25 cellular contexts compared by ENCODE assay signal in the genomic region with DNA sequence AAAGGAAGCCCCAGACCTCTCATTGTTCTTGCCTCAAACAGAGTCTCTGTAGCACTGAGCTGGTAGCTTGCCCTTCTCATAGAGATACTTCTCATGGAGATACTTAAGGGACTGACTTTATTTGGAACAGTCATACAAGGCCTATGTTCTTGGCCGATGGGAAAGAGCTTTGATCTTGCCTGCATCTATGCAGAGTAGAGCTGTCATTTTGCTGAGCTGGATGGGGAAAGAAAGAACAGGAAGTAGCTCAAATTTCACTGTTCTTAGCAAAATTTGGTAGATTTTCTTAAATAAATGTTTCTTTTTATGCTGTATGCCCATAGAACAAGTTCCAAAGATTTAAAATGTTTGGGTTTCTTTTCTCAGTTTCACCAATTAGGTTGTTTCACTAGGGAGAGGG.
DNase-seq lines count a peak whose midpoint lies in the region; ATAC-seq and TF ChIP-seq lines count a peak whose summit lies in the region.
"Had no signal": no experiment of that assay in that cellular context is flagged by ENCODE, and none has a peak within 500 bp of the region (broad histone marks: within the 10 kb centered on the region; RNA-seq: fewer than 3 reads in every experiment).

No MANE protein-coding gene starts in this region.

- no peaks in the 10 kb centered on the region for H3K27me3 ChIP-seq in GM23338 (ENCODE audit: insufficient read depth)
- no peaks in the 10 kb centered on the region for H3K27me3 ChIP-seq in RWPE2 (ENCODE audit: insufficient read depth, poor library complexity, severe bottlenecking)
- H3K27me3 ChIP-seq in fibroblast of lung (ENCODE audit: control insufficient read depth, insufficient read depth, low read length): no peaks in the 10 kb centered on the region
- H3K27me3 ChIP-seq: testis had no signal

- H3K9me3 ChIP-seq in RWPE2 (ENCODE audit: severe bottlenecking) (no peaks in the 10 kb centered on the region), fibroblast of lung (ENCODE audit: control insufficient read depth, insufficient read depth, low read depth, low read length) (no peaks in the 10 kb centered on the region)
- H3K9me3 ChIP-seq: testis had no signal

- H3K4me2 ChIP-seq in GM23338: no peak overlapping the region
- no peak overlapping the region for H3K4me2 ChIP-seq in fibroblast of lung (ENCODE audit: extremely low read depth, insufficient read depth, low read length)

- H3K9me3 Mint-ChIP-seq in GM23338 (peaks cover 6% of the 10 kb centered on the region; the same call in 1 of the 3 replicates), osteocyte (ENCODE audit: unreplicated experiment) (peaks cover 3% of the 10 kb centered on the region)
- H3K9me3 Mint-ChIP-seq: activated naive CD4-positive, alpha-beta T cell treated with anti-CD3 and anti-CD28 coated beads, Interleukin-2, amount 10 ng/mL, durations not matched to agents 7 days and 5 days; HFFc6; stimulated activated effector memory CD8-positive, alpha-beta T cell treated with anti-CD3 and anti-CD28 coated beads, Interleukin-12 subunit alpha, Interleukin-12 subunit beta, amount 100 ng/mL, for 72 hours had no signal

- no peak overlapping the region for H3K27ac Mint-ChIP-seq in GM23338
- peak overlapping the region; percentile 9 for H3K27ac Mint-ChIP-seq in osteocyte (ENCODE audit: unreplicated experiment)
- H3K27ac Mint-ChIP-seq: activated CD4-positive, alpha-beta T cell treated with anti-CD3 and anti-CD28 coated beads for 36 hours; activated naive CD4-positive, alpha-beta T cell treated with anti-CD3 and anti-CD28 coated beads, Interleukin-2, amount 10 ng/mL, durations not matched to agents 7 days and 5 days; HFFc6; natural killer cell treated with Interleukin-12 subunit alpha and Interleukin-12 subunit beta and Interleukin-15 and Interleukin-18, amount 100 ng/mL, for 72 hours; stimulated activated effector memory CD8-positive, alpha-beta T cell treated with anti-CD3 and anti-CD28 coated beads, Interleukin-12 subunit alpha, Interleukin-12 subunit beta, amount 100 ng/mL, for 72 hours; T-cell had no signal

- H3K36me3 ChIP-seq in GM23338 (ENCODE audit: insufficient read depth) (no peaks in the 10 kb centered on the region), RWPE2 (ENCODE audit: low read depth) (no peaks in the 10 kb centered on the region), fibroblast of lung (ENCODE audit: control insufficient read depth, insufficient read depth, low read length) (no peaks in the 10 kb centered on the region)

- no peaks in the 10 kb centered on the region for H3F3A ChIP-seq in GM23338 (replicated peaks; ENCODE audit: low read depth)

- H3K4me3 Mint-ChIP-seq in GM23338 (no peak overlapping the region), osteocyte (ENCODE audit: unreplicated experiment) (no peak overlapping the region)
- H3K4me3 Mint-ChIP-seq: activated CD4-positive, alpha-beta T cell treated with anti-CD3 and anti-CD28 coated beads for 36 hours; activated naive CD4-positive, alpha-beta T cell treated with anti-CD3 and anti-CD28 coated beads, Interleukin-2, amount 10 ng/mL, durations not matched to agents 7 days and 5 days; HFFc6; natural killer cell treated with Interleukin-12 subunit alpha and Interleukin-12 subunit beta and Interleukin-15 and Interleukin-18, amount 100 ng/mL, for 72 hours; stimulated activated effector memory CD8-positive, alpha-beta T cell treated with anti-CD3 and anti-CD28 coated beads, Interleukin-12 subunit alpha, Interleukin-12 subunit beta, amount 100 ng/mL, for 72 hours; T-cell had no signal

- ATAC-seq in GM23338 (no peak), RWPE2 (ENCODE audit: low read depth) (peak; percentile 31; the same call in 1 of the 3 replicates), GM21723 (IDR thresholded peaks at IDR 0.05; ENCODE audit: unreplicated experiment) (no peak), GM18868 (IDR thresholded peaks at IDR 0.05; ENCODE audit: unreplicated experiment) (no peak)
- ATAC-seq: activated CD4-positive, alpha-beta T cell treated with anti-CD3 and anti-CD28 coated beads for 36 hours; natural killer cell treated with Interleukin-12 subunit alpha and Interleukin-12 subunit beta and Interleukin-15 and Interleukin-18, amount 100 ng/mL, for 72 hours; stimulated activated effector memory CD8-positive, alpha-beta T cell treated with anti-CD3 and anti-CD28 coated beads, Interleukin-12 subunit alpha, Interleukin-12 subunit beta, amount 100 ng/mL, for 72 hours; T-cell had no signal

- H3K27me3 Mint-ChIP-seq in GM23338 (ENCODE audit: insufficient read depth, low read depth, poor library complexity) (no peaks in the 10 kb centered on the region), osteocyte (ENCODE audit: unreplicated experiment) (no peaks in the 10 kb centered on the region)
- H3K27me3 Mint-ChIP-seq: activated naive CD4-positive, alpha-beta T cell treated with anti-CD3 and anti-CD28 coated beads, Interleukin-2, amount 10 ng/mL, durations not matched to agents 7 days and 5 days had no signal

- no peak overlapping the region for H3K27ac ChIP-seq in GM23338 (ENCODE audit: low read depth)
- H3K27ac ChIP-seq in RWPE2 (ENCODE audit: poor library complexity, severe bottlenecking): peak overlapping the region; percentile 28
- H3K27ac ChIP-seq in fibroblast of lung (ENCODE audit: insufficient read depth, low read length): no peak overlapping the region
- H3K27ac ChIP-seq: testis had no signal

- no peak for TF ChIP-seq CTCF in GM23338 (conservative IDR thresholded peaks at IDR 0.05; ENCODE audit: low read depth in 2 of 2)
- TF ChIP-seq CTCF in RWPE2 (IDR thresholded peaks at IDR 0.05; ENCODE audit: poor library complexity, severe bottlenecking): no peak
- no peak for TF ChIP-seq CTCF in fibroblast of lung (conservative IDR thresholded peaks at IDR 0.05 in 1 of 2, IDR thresholded peaks at IDR 0.05 in 1 of 2; ENCODE audit: low read depth in 1 of 2, low read length in 2 of 2)
- TF ChIP-seq CTCF in osteocyte (IDR thresholded peaks at IDR 0.05): no peak

- H3K79me2 ChIP-seq in GM23338 (replicated peaks; ENCODE audit: insufficient read depth) (no peaks in the 10 kb centered on the region), fibroblast of lung (ENCODE audit: control insufficient read depth, insufficient read depth, low read length) (no peaks in the 10 kb centered on the region)

- H3K4me1 Mint-ChIP-seq in GM23338 (peaks cover 18% of the 10 kb centered on the region), osteocyte (ENCODE audit: unreplicated experiment) (peaks cover 28% of the 10 kb centered on the region)
- H3K4me1 Mint-ChIP-seq: activated CD4-positive, alpha-beta T cell treated with anti-CD3 and anti-CD28 coated beads for 36 hours; activated naive CD4-positive, alpha-beta T cell treated with anti-CD3 and anti-CD28 coated beads, Interleukin-2, amount 10 ng/mL, durations not matched to agents 7 days and 5 days; stimulated activated effector memory CD8-positive, alpha-beta T cell treated with anti-CD3 and anti-CD28 coated beads, Interleukin-12 subunit alpha, Interleukin-12 subunit beta, amount 100 ng/mL, for 72 hours; T-cell had no signal

- H3K4me1 ChIP-seq in GM23338 (ENCODE audit: insufficient read depth) (peaks cover 13% of the 10 kb centered on the region), RWPE2 (ENCODE audit: insufficient read depth, poor library complexity, severe bottlenecking) (peaks cover 31% of the 10 kb centered on the region), fibroblast of lung (ENCODE audit: control insufficient read depth, extremely low read depth, insufficient read depth, low read length) (no peaks in the 10 kb centered on the region)
- H3K4me1 ChIP-seq: testis had no signal

- H3K9me2 ChIP-seq in GM23338 (ENCODE audit: insufficient read depth): no peaks in the 10 kb centered on the region

- H3K4me3 ChIP-seq in GM23338 (no peak overlapping the region), RWPE2 (ENCODE audit: severe bottlenecking) (no peak overlapping the region), fibroblast of lung (replicated peaks in 1 of 4; ENCODE audit: control extremely low read depth in 1 of 4, insufficient read depth in 1 of 4, low read depth in 3 of 4, low read length in 4 of 4) (no peak overlapping the region)
- H3K4me3 ChIP-seq: testis had no signal

- no peaks in the 10 kb centered on the region for H4K20me1 ChIP-seq in GM23338 (replicated peaks; ENCODE audit: insufficient read depth)
- H4K20me1 ChIP-seq in fibroblast of lung (ENCODE audit: control insufficient read depth, extremely low read depth, insufficient read depth, low read length): no peaks in the 10 kb centered on the region

- DNase-seq in GM23338 (ENCODE audit: low spot score) (no peak), RWPE2 (ENCODE audit: low spot score) (no peak), fibroblast of lung (ENCODE audit: low read depth in 2 of 2) (peak; percentile 10 to 53), osteocyte (ENCODE audit: extremely low spot score, unreplicated experiment) (no peak)
- no peak for DNase-seq in stimulated activated CD4-positive, alpha-beta T cell treated with anti-CD3 and anti-CD28 coated beads, Interleukin-2, amount 100 ng/mL, for 24 hours
- DNase-seq: activated CD4-positive, alpha-beta T cell treated with anti-CD3 and anti-CD28 coated beads for 36 hours; activated naive CD4-positive, alpha-beta T cell treated with anti-CD3 and anti-CD28 coated beads, Interleukin-2, amount 10 ng/mL, durations not matched to agents 7 days and 5 days; activated T-cell treated with anti-CD3 and anti-CD28 coated beads, Interleukin-2, amount 50 U/mL, for 48 hours; aorta; cerebellar nuclear complex; DMS79; effector CD4-positive, alpha-beta T cell; glutamatergic neuron; KG1; midbrain; NCI-H2029; NCI-H345; SIG-M5; T-cell; testis had no signal

- H3K36me3 Mint-ChIP-seq in GM23338 (ENCODE audit: low read depth) (no peaks in the 10 kb centered on the region), osteocyte (ENCODE audit: unreplicated experiment) (no peaks in the 10 kb centered on the region)
- H3K36me3 Mint-ChIP-seq: activated naive CD4-positive, alpha-beta T cell treated with anti-CD3 and anti-CD28 coated beads, Interleukin-2, amount 10 ng/mL, durations not matched to agents 7 days and 5 days; natural killer cell treated with Interleukin-12 subunit alpha and Interleukin-12 subunit beta and Interleukin-15 and Interleukin-18, amount 100 ng/mL, for 72 hours; stimulated activated effector memory CD8-positive, alpha-beta T cell treated with anti-CD3 and anti-CD28 coated beads, Interleukin-12 subunit alpha, Interleukin-12 subunit beta, amount 100 ng/mL, for 72 hours; T-cell had no signal

- no peak overlapping the region for H3K9ac ChIP-seq in fibroblast of lung (ENCODE audit: insufficient read depth, low read length)

- peak overlapping the region; percentile 77; the same call in 1 of the 2 replicates for H2AFZ ChIP-seq in GM23338
- H2AFZ ChIP-seq in fibroblast of lung (ENCODE audit: low read length): no peak overlapping the region

TF ChIP-seq in GM23338, 12 proteins besides CTCF, POLR2A, EP300 and RAD21 (continues in another document):
- no peak for TF ChIP-seq ZNF114 (CRISPR knock-in tag; IDR thresholded peaks at IDR 0.05)

Comparison
In these comparisons a context has a peak if more than half of its experiments do, and no peak if none do; other contexts are left out.
1. DNase-seq: peak in fibroblast of lung (2 of 2); none in GM23338 (single experiment), RWPE2 (single experiment), osteocyte (single experiment) and stimulated activated CD4-positive, alpha-beta T cell treated with anti-CD3 and anti-CD28 coated beads, Interleukin-2, amount 100 ng/mL, for 24 hours (0 of 2).